16 cellular contexts compared by ENCODE assay signal in genomic region chr13:76523740-76524382, GRCh38.
DNase-seq lines count a peak whose midpoint lies in the region; ATAC-seq, FAIRE-seq and TF ChIP-seq lines count a peak whose summit lies in the region.
"Had no signal": no experiment of that assay in that cellular context is flagged by ENCODE, and none has a peak within 500 bp of the region (broad histone marks: within the 10 kb centered on the region; RNA-seq: fewer than 3 reads in every experiment).

No MANE protein-coding gene starts in this region.

- H3K9me3 ChIP-seq in GM12878 (replicated peaks; ENCODE audit: control insufficient read depth, insufficient read depth, low read length), result no peaks in the 10 kb centered on the region; the same call in 2 of the 3 replicates
- H3K9me3 ChIP-seq in CD4-positive, alpha-beta T cell (ENCODE audit: control insufficient read depth, low read length), result no peaks in the 10 kb centered on the region
- H3K9me3 ChIP-seq in lower lobe of right lung, result no peaks in the 10 kb centered on the region

- H3K4me1 Mint-ChIP-seq in CD4-positive, alpha-beta T cell (ENCODE audit: low read depth), result no peaks in the 10 kb centered on the region
- H3K4me1 Mint-ChIP-seq: activated CD8-positive, alpha-beta memory T cell treated with anti-CD3 and anti-CD28 coated beads, Interleukin-2, amount 10 ng/mL, durations not matched to agents 7 days and 5 days had no signal

- no peak overlapping the region for H3K27ac Mint-ChIP-seq in CD4-positive, alpha-beta T cell
- H3K27ac Mint-ChIP-seq: activated CD8-positive, alpha-beta memory T cell treated with anti-CD3 and anti-CD28 coated beads, Interleukin-2, amount 10 ng/mL, durations not matched to agents 7 days and 5 days; dendritic cell treated with granulocyte-macrophage colony-stimulating factor and Interleukin-4, amounts not matched to agents 40 ng/mL and 50 ng/mL, for 4 days; mesothelial cell of epicardium; stimulated activated naive CD8-positive, alpha-beta T cell treated with anti-CD3 and anti-CD28 coated beads, Interleukin-15, Interleukin-2, amounts not matched to agents 100 ng/mL and 50 ng/mL, for 24 hours had no signal

- intact Hi-C loops in GM12878 (cut with micrococcal nuclease; ENCODE audit: unreplicated experiment), result no loop called here
- intact Hi-C loops in CD4-positive, alpha-beta T cell (cut with DNase I, micrococcal nuclease), result no loop called here
- intact Hi-C loops in lower lobe of right lung (cut with DNase I), result no loop called here

- RAD21 ChIA-PET in GM12878 (lab: Charles Lee; ENCODE audit: unreplicated experiment), result no interaction called here

- DNase-seq in GM12878 (ENCODE audit: low read depth, low spot score) (no peak), lower lobe of right lung (no peak)
- DNase-seq in CD4-positive, alpha-beta T cell, result no peak
- DNase-seq in activated CD4-positive, alpha-beta T cell treated with anti-CD3 and anti-CD28 coated beads for 4 hours, result no peak
- DNase-seq in NK-92 treated with Interleukin-12 subunit alpha and Interleukin-12 subunit beta, amount 100 ng/mL, for 24 hours (lab: John Stamatoyannopoulos, UW), result no peak
- DNase-seq: activated CD8-positive, alpha-beta memory T cell treated with anti-CD3 and anti-CD28 coated beads, Interleukin-2, amount 10 ng/mL, durations not matched to agents 7 days and 5 days; NCI-H1417; NCI-H774; SHP77 treated with DMSO at 0.1 percent for 48 hours; stimulated activated CD4-positive, alpha-beta T cell treated with anti-CD3 and anti-CD28 coated beads, Interleukin-4, amount 100 ng/mL, for 24 hours had no signal

- peaks cover 4% of the 10 kb centered on the region for H3K27me3 Mint-ChIP-seq in CD4-positive, alpha-beta T cell
- H3K27me3 Mint-ChIP-seq: activated CD8-positive, alpha-beta memory T cell treated with anti-CD3 and anti-CD28 coated beads, Interleukin-2, amount 10 ng/mL, durations not matched to agents 7 days and 5 days; dendritic cell treated with granulocyte-macrophage colony-stimulating factor and Interleukin-4, amounts not matched to agents 40 ng/mL and 50 ng/mL, for 4 days had no signal

- WGBS in GM12878 (ENCODE audit: insufficient coverage, insufficient replicate concordance, low lambda C conversion rate, missing lambda C conversion rate), result 26% methylated on average over 2 of the region's 2 CpGs

- ATAC-seq in GM18505 (IDR thresholded peaks at IDR 0.05; ENCODE audit: unreplicated experiment) (peak; percentile 88), GM21515 (IDR thresholded peaks at IDR 0.05; ENCODE audit: unreplicated experiment) (peak; percentile 92), HG03095 (IDR thresholded peaks at IDR 0.05; ENCODE audit: unreplicated experiment) (peak; percentile 80), GM12878 (peak; percentile 84), lower lobe of right lung (no peak)
- no peak for ATAC-seq in CD4-positive, alpha-beta T cell (ENCODE audit: poor library complexity)
- ATAC-seq: activated CD8-positive, alpha-beta memory T cell treated with anti-CD3 and anti-CD28 coated beads, Interleukin-2, amount 10 ng/mL, durations not matched to agents 7 days and 5 days had no signal

- no peak for TF ChIP-seq EP300 in GM12878 (IDR thresholded peaks at IDR 0.05; ENCODE audit: borderline replicate concordance in 1 of 2, control insufficient read depth in 1 of 2, low read depth in 2 of 2, low read length in 2 of 2)

- in situ Hi-C loops in GM12878 (cut with MboI), result no loop called here

- POLR2A ChIA-PET in GM12878 (lab: Charles Lee), result no interaction called here
- POLR2A ChIA-PET in CD4-positive, alpha-beta T cell (lab: Charles Lee), result no interaction called here

- FAIRE-seq in GM12878 (lab: Jason Lieb, UNC), result peak; percentile 82

- no peak for TF ChIP-seq RAD21 in GM12878 (IDR thresholded peaks at IDR 0.05; ENCODE audit: insufficient read depth, low read depth, low read length)

- BruUV-seq in GM12878 (replicated peaks; lab: Mats Ljungman, UMichigan), result no TSS peak

- CTCF ChIA-PET in GM12878 (lab: Yijun Ruan, JAX), result interaction anchor here (1.4 kb wide), 1 partner anchor 13 kb away, joined by 5 read pairs; no protein-coding TSS in a partner anchor
- CTCF ChIA-PET in CD4-positive, alpha-beta T cell (lab: Charles Lee), result no interaction called here

- TF ChIP-seq CTCF in GM12878 (IDR thresholded peaks at IDR 0.05 in 2 of 3, conservative IDR thresholded peaks at IDR 0.05 in 1 of 3; ENCODE audit: control insufficient read depth in 2 of 3, extremely low read depth in 1 of 3, insufficient read depth in 1 of 3, low read depth in 3 of 3, low read length in 3 of 3), result no peak
- TF ChIP-seq CTCF in CD4-positive, alpha-beta T cell (IDR thresholded peaks at IDR 0.05), result no peak
- TF ChIP-seq CTCF in lower lobe of right lung (IDR thresholded peaks at IDR 0.05), result no peak

- no peak overlapping the region for H3K4me2 ChIP-seq in GM12878 (ENCODE audit: control insufficient read depth, insufficient read depth)

- SMC1A ChIA-PET in GM12878 (lab: Charles Lee; ENCODE audit: uncharacterized antibody, unreplicated experiment), result interaction anchor here (1.4 kb wide), 1 partner anchor 10 kb away, joined by 3 read pairs; no protein-coding TSS in a partner anchor

- no peaks in the 10 kb centered on the region for H3K79me2 ChIP-seq in GM12878 (ENCODE audit: control insufficient read depth, insufficient read depth, low read length)

- no peak for TF ChIP-seq POLR2A in GM18505 (IDR thresholded peaks at IDR 0.05; ENCODE audit: borderline replicate concordance, extremely low read depth, insufficient read depth, insufficient read length)
- no peak for TF ChIP-seq POLR2A in GM12878 (IDR thresholded peaks at IDR 0.05; ENCODE audit: low read depth, low read length)

- H3K4me3 ChIP-seq in GM12878 (no peak overlapping the region), lower lobe of right lung (no peak overlapping the region)

- no peak overlapping the region for H3K4me3 Mint-ChIP-seq in CD4-positive, alpha-beta T cell
- H3K4me3 Mint-ChIP-seq: activated CD8-positive, alpha-beta memory T cell treated with anti-CD3 and anti-CD28 coated beads, Interleukin-2, amount 10 ng/mL, durations not matched to agents 7 days and 5 days; dendritic cell treated with granulocyte-macrophage colony-stimulating factor and Interleukin-4, amounts not matched to agents 40 ng/mL and 50 ng/mL, for 4 days; mesothelial cell of epicardium; stimulated activated naive CD8-positive, alpha-beta T cell treated with anti-CD3 and anti-CD28 coated beads, Interleukin-15, Interleukin-2, amounts not matched to agents 100 ng/mL and 50 ng/mL, for 24 hours had no signal

- H3K27me3 ChIP-seq in GM12878 (replicated peaks in 1 of 2; ENCODE audit: control insufficient read depth in 2 of 2, insufficient read depth in 2 of 2, low read length in 1 of 2), result no peaks in the 10 kb centered on the region
- H3K27me3 ChIP-seq in CD4-positive, alpha-beta T cell (ENCODE audit: control insufficient read depth, insufficient read depth, low read length), result peaks cover 5% of the 10 kb centered on the region
- H3K27me3 ChIP-seq in lower lobe of right lung (ENCODE audit: low read depth), result no peaks in the 10 kb centered on the region

- no peak overlapping the region for H2AFZ ChIP-seq in GM12878 (ENCODE audit: control insufficient read depth, low read depth, low read length)

- no peaks in the 10 kb centered on the region for H3K9me3 Mint-ChIP-seq in CD4-positive, alpha-beta T cell
- H3K9me3 Mint-ChIP-seq: stimulated activated naive CD8-positive, alpha-beta T cell treated with anti-CD3 and anti-CD28 coated beads, Interleukin-15, Interleukin-2, amounts not matched to agents 100 ng/mL and 50 ng/mL, for 24 hours had no signal

- H3K27ac ChIP-seq in GM12878 (ENCODE audit: control insufficient read depth, insufficient read depth), result no peak overlapping the region
- no peak overlapping the region for H3K27ac ChIP-seq in CD4-positive, alpha-beta T cell (ENCODE audit: low read depth, low read length)
- H3K27ac ChIP-seq in lower lobe of right lung, result no peak overlapping the region

- no peaks in the 10 kb centered on the region for H4K20me1 ChIP-seq in GM12878 (ENCODE audit: control insufficient read depth, insufficient read depth)

- H3K36me3 Mint-ChIP-seq in CD4-positive, alpha-beta T cell (ENCODE audit: low read depth), result no peaks in the 10 kb centered on the region
- H3K36me3 Mint-ChIP-seq: activated CD8-positive, alpha-beta memory T cell treated with anti-CD3 and anti-CD28 coated beads, Interleukin-2, amount 10 ng/mL, durations not matched to agents 7 days and 5 days; mesothelial cell of epicardium had no signal

- H3K4me1 ChIP-seq in GM12878 (ENCODE audit: control insufficient read depth, insufficient read depth, low read length), result no peaks in the 10 kb centered on the region
- H3K4me1 ChIP-seq in lower lobe of right lung, result no peaks in the 10 kb centered on the region

- H3K36me3 ChIP-seq in GM12878 (ENCODE audit: control insufficient read depth in 2 of 2, insufficient read depth in 2 of 2, low read length in 1 of 2) (no peaks in the 10 kb centered on the region), lower lobe of right lung (no peaks in the 10 kb centered on the region)

- no peak overlapping the region for H3K9ac ChIP-seq in GM12878 (ENCODE audit: control insufficient read depth, insufficient read depth, low read length)

TF ChIP-seq in GM12878, 131 proteins besides CTCF, POLR2A, EP300 and RAD21 (continues in another document):
- TF ChIP-seq SIX5 (IDR thresholded peaks at IDR 0.05; ENCODE audit: low read depth, low read length, severe bottlenecking) (no peak), USF1 (IDR thresholded peaks at IDR 0.05; ENCODE audit: borderline replicate concordance, extremely low read length, insufficient read depth, low read depth, low read length) (no peak), WRNIP1 (IDR thresholded peaks at IDR 0.05; ENCODE audit: borderline replicate concordance, low read depth, low read length) (no peak), SMAD5 (IDR thresholded peaks at IDR 0.05; ENCODE audit: low read depth) (no peak), POLR2AphosphoS2 (IDR thresholded peaks at IDR 0.05; ENCODE audit: low read depth, low read length) (no peak), EED (IDR thresholded peaks at IDR 0.05; ENCODE audit: low read depth) (no peak), JUNB (IDR thresholded peaks at IDR 0.05) (peak; percentile 87)

Comparison
In these comparisons a context has a peak if more than half of its experiments do, and no peak if none do; other contexts are left out.
1. ATAC-seq: peak in GM18505 (single experiment), GM21515 (single experiment), HG03095 (single experiment) and GM12878 (single experiment); none in CD4-positive, alpha-beta T cell (single experiment) and lower lobe of right lung (0 of 2).